28 cellular contexts compared by ENCODE assay signal in the genomic region with DNA sequence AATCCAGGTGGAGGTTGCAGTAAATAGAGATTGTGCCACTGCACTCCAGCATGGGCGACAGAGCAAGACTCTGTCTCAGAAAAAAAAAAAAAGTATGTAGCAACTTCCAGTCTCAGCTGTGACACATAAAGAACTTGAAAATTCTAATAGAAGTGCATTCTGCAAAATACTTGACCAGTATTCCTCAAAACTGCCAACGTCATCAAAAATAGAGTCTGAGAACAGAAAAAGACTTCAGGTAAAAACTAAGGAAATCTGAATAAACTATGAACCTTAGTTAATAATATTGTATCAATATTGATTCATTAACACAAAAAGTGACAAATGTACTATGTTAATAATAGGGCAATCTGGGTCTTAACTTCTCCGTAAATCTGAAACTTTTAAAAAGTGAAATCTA.
"Had no signal": no experiment of that assay in that cellular context is flagged by ENCODE, and none has a peak within 500 bp of the region (broad histone marks: within the 10 kb centered on the region; RNA-seq: fewer than 3 reads in every experiment).

No MANE protein-coding gene starts in this region.

- H3K4me3 ChIP-seq: pancreas, prostate gland, skin epidermis, smooth muscle cell, spleen, suprapubic skin, testis, tibial artery, transverse colon, upper lobe of left lung, vagina had no signal

- ATAC-seq: naive thymus-derived CD4-positive, alpha-beta T cell; natural killer cell; pancreas; right cardiac atrium; sciatic nerve; stimulated activated memory B cell treated with anti-CD40 and anti-IgM and Interleukin-4, amounts not matched to agents 10 μg/mL and 1 μg/mL and 100 μg/mL, for 72 hours; stimulated activated naive CD8-positive, alpha-beta T cell treated with anti-CD3 and anti-CD28 coated beads, Interleukin-15, amount 100 ng/mL, for 72 hours; stimulated activated naive CD8-positive, alpha-beta T cell treated with anti-CD3 and anti-CD28 coated beads, Interleukin-15, Interleukin-2, amounts not matched to agents 100 U/mL and 50 U/mL, for 24 hours had no signal

- FAIRE-seq: pancreas, urothelium cell line had no signal

- H3K27me3 ChIP-seq: neutrophil, pancreas, spleen, suprapubic skin, testis, tibial artery, transverse colon, upper lobe of left lung, vagina had no signal

- H3K27ac ChIP-seq: neutrophil, pancreas, prostate gland, skin epidermis, spleen, suprapubic skin, testis, tibial artery, transverse colon, upper lobe of left lung, vagina had no signal

- H3K36me3 ChIP-seq: neutrophil, pancreas, prostate gland, spleen, suprapubic skin, tibial artery, transverse colon, upper lobe of left lung, vagina had no signal

- DNase-seq: naive thymus-derived CD4-positive, alpha-beta T cell; natural killer cell; nucleus accumbens; pancreas; right cardiac atrium; spleen; stimulated activated CD4-positive, alpha-beta T cell treated with anti-CD3 and anti-CD28 coated beads, Interleukin-12 subunit alpha, Interleukin-12 subunit beta, amount 100 ng/mL, for 4 hours; stimulated activated CD4-positive, alpha-beta T cell treated with anti-CD3 and anti-CD28 coated beads, Interleukin-1b, Interleukin-23, amount 100 ng/mL, for 48 hours; stimulated activated CD4-positive, alpha-beta T cell treated with anti-CD3 and anti-CD28 coated beads, Interleukin-4, amount 100 ng/mL, for 1 hour; stimulated activated CD4-positive, alpha-beta T cell treated with anti-CD3 and anti-CD28 coated beads, Interleukin-4, amount 100 ng/mL, for 4 hours; stimulated activated CD8-positive, alpha-beta memory T cell treated with anti-CD3 and anti-CD28 coated beads, Interleukin-4, amount 100 ng/mL, for 48 hours; stimulated activated naive CD4-positive, alpha-beta T cell; stimulated activated naive CD8-positive, alpha-beta T cell treated with anti-CD3 and anti-CD28 coated beads, Interleukin-15, amount 100 ng/mL, for 72 hours; stimulated activated naive CD8-positive, alpha-beta T cell treated with anti-CD3 and anti-CD28 coated beads, Interleukin-15, Interleukin-2, amounts not matched to agents 100 U/mL and 50 U/mL, for 24 hours; substantia nigra; testis; tibial artery; transverse colon; upper lobe of left lung had no signal

- H3K9me3 ChIP-seq: neutrophil, pancreas, prostate gland, spleen, suprapubic skin, testis, tibial artery, transverse colon, upper lobe of left lung, vagina had no signal

- H3K4me2 ChIP-seq: smooth muscle cell had no signal

- H3K4me1 ChIP-seq: pancreas, prostate gland, spleen, suprapubic skin, testis, transverse colon, upper lobe of left lung, vagina had no signal
